23 cellular contexts compared by ENCODE assay signal in the genomic region with DNA sequence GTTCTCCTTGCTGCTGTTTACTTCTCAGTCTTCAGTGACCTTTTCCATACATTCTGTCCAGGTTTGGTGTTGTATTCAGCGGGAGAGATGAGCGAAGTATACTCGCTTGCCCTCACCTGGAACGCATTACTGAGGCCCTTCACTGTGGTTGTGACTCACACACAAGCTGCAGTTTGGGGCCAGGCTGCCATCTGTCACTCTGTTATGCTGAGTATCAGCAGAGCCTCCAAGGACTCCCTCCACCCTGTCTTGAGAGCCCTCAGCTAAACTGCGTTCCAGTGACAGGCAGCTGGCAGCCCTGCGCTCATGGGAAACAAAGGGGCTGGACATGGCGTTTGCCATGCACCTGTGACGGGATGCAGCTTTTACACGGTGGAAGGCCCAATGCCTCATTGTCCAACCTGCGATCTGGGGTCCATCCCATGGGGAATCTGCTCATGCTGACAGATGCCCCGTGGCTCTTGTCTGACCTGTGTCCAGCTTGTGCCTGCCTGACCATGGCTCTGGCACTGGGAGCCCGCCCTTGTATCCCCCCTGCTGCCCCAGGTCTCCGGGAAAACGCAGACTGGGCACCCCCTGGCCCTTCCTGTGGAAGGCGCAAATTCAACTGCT. TPM values are rescaled to one million over a fixed set of nuclear protein-coding genes. Genes with fewer than 3 reads are reported as not detected.
DNase-seq lines count a peak whose midpoint lies in the region; ATAC-seq and TF ChIP-seq lines count a peak whose summit lies in the region.
"Had no signal": no experiment of that assay in that cellular context is flagged by ENCODE, and none has a peak within 500 bp of the region (broad histone marks: within the 10 kb centered on the region; RNA-seq: fewer than 3 reads in every experiment).

No MANE protein-coding gene starts in this region.

- TF ChIP-seq POLR2A in breast epithelium (IDR thresholded peaks at IDR 0.05), result no peak

- intact Hi-C loops in mucosa of descending colon (cut with DNase I, micrococcal nuclease), result no loop called here
- intact Hi-C loops in breast epithelium (cut with DNase I; ENCODE audit: low total_unique reads), result no loop called here

- H3K9me3 ChIP-seq in GM23248 (ENCODE audit: low read depth), result no peaks in the 10 kb centered on the region
- H3K9me3 ChIP-seq in mucosa of descending colon, result no peaks in the 10 kb centered on the region
- no peaks in the 10 kb centered on the region for H3K9me3 ChIP-seq in breast epithelium
- H3K9me3 ChIP-seq: HAP-1, lower lobe of right lung, suprapubic skin had no signal

- H3K79me2 ChIP-seq in GM23248 (ENCODE audit: insufficient read depth), result no peaks in the 10 kb centered on the region

- peaks cover 2% of the 10 kb centered on the region; the same call in 1 of the 2 replicates for H3K4me1 ChIP-seq in GM23248 (ENCODE audit: insufficient read depth)
- H3K4me1 ChIP-seq in mucosa of descending colon (ENCODE audit: low read depth), result peaks cover under 1% of the 10 kb centered on the region
- H3K4me1 ChIP-seq in breast epithelium, result peaks cover 0 to 1% of the 10 kb centered on the region in 2 donors

- TF ChIP-seq CTCF in mucosa of descending colon (IDR thresholded peaks at IDR 0.05) (no peak), breast epithelium (IDR thresholded peaks at IDR 0.05) (no peak)

- H3K27me3 ChIP-seq in GM23248 (replicated peaks; ENCODE audit: insufficient read depth) (0 out of 2 replicates have a peak, but pooled peaks cover 6% of the 10 kb centered on the region), breast epithelium (no peaks in the 10 kb centered on the region)

- H3K36me3 ChIP-seq in GM23248 (ENCODE audit: low read depth) (no peaks in the 10 kb centered on the region), mucosa of descending colon (ENCODE audit: low read depth) (no peaks in the 10 kb centered on the region), breast epithelium (no peaks in the 10 kb centered on the region)
- H3K36me3 ChIP-seq: HAP-1, lower lobe of right lung, suprapubic skin had no signal

- no peak overlapping the region for H3K9ac ChIP-seq in GM23248

- no peak overlapping the region for H2AFZ ChIP-seq in GM23248

- H3K4me2 ChIP-seq in GM23248 (ENCODE audit: unreplicated experiment), result no peak overlapping the region

- H3F3A ChIP-seq in GM23248 (ENCODE audit: insufficient read depth), result 0 out of 2 replicates have a peak, but pooled peaks cover 1% of the 10 kb centered on the region

- in situ Hi-C loops in GM23248 (cut with MboI), result no loop called here

- H3K4me3 ChIP-seq in GM23248, result no peak overlapping the region
- no peak overlapping the region for H3K4me3 ChIP-seq in mucosa of descending colon
- no peak overlapping the region for H3K4me3 ChIP-seq in breast epithelium
- H3K4me3 ChIP-seq: HAP-1, lower lobe of right lung, suprapubic skin had no signal

- WGBS in GM23248 (ENCODE audit: low coverage in 1 of 2, low lambda C conversion rate in 2 of 2, missing lambda C conversion rate in 2 of 2), 2 experiments, result 17 to 20% methylated on average over 14 to 15 of the region's 15 CpGs

- DNase-seq in DMS53 (lab: John Stamatoyannopoulos, UW) (peak; percentile 47), DMS53 treated with DMSO at 0.1 percent for 48 hours (lab: John Stamatoyannopoulos, UW; ENCODE audit: unreplicated experiment) (no peak), GM23248 (peak; percentile 66), RPMI7951 (ENCODE audit: low read depth) (peak; percentile 86), mucosa of descending colon (no peak), breast epithelium (ENCODE audit: low spot score in 2 of 2) (no peak)
- DNase-seq: activated CD4-positive, CD25-positive, alpha-beta regulatory T cell treated with anti-CD3 and anti-CD28 coated beads, Interleukin-2, amount 50 U/mL, for 72 hours; endodermal cell; foreskin melanocyte; KBM-7; lower lobe of right lung; natural killer cell; NCI-H1105; NCI-H774; stimulated activated CD4-positive, alpha-beta T cell treated with anti-CD3 and anti-CD28 coated beads, Interleukin-1b, Interleukin-23, amount 100 ng/mL, for 48 hours had no signal

- H3K9me2 ChIP-seq in GM23248 (ENCODE audit: insufficient read depth), result no peaks in the 10 kb centered on the region

- H4K20me1 ChIP-seq in GM23248 (ENCODE audit: insufficient read depth), result no peaks in the 10 kb centered on the region

- ATAC-seq in mucosa of descending colon (peak; percentile 80), GM18907 (IDR thresholded peaks at IDR 0.05; ENCODE audit: unreplicated experiment) (no peak), HG03175 (IDR thresholded peaks at IDR 0.05; ENCODE audit: unreplicated experiment) (no peak)
- ATAC-seq: lower lobe of right lung, natural killer cell had no signal

- H3K27ac ChIP-seq in GM23248 (no peak overlapping the region), breast epithelium (no peak overlapping the region)
- H3K27ac ChIP-seq: 22Rv1, lower lobe of right lung, RWPE1, suprapubic skin had no signal

RNA-seq across cellular contexts. Expression of gene ZNF778, which starts 6.5 kb away (rescaled TPM):
- 3.6 and 16.6 TPM in 2 replicates for total RNA-seq in GM23248 (2014; rRNA removed; shearing (Covaris generic))
- 3.0 and 4.0 TPM in 2 replicates for polyA plus RNA-seq in GM23248 (2016; fragmentation: Nextera tagmentation; extraction: Ambion mirVana)
- 8.1 and 9.9 TPM in 2 replicates for total RNA-seq in RPMI7951 (2014; rRNA removed; shearing (Covaris generic))
- total RNA-seq in mucosa of descending colon (1 to 10 TPM; 4.7 to 8.8 (median 7.2) TPM), breast epithelium (10 to 100 TPM; 10.1 to 20.9 (median 12.5) TPM)

RNA-seq across cellular contexts. Expression of gene SLC22A31, which starts 10.7 kb away (rescaled TPM):
- not detected in 2 replicates for total RNA-seq in GM23248 (2014; rRNA removed; shearing (Covaris generic))
- polyA plus RNA-seq in GM23248 (2016; fragmentation: Nextera tagmentation; extraction: Ambion mirVana), result not detected in 2 replicates
- total RNA-seq in RPMI7951 (2014; rRNA removed; shearing (Covaris generic)), result 0.12 TPM in 1 of 2 replicates, not detected in the other
- total RNA-seq in mucosa of descending colon (1 to 10 TPM in 2 of 3 donors, under 1 TPM in 1; 0.35 to 1.8 (median 1.1) TPM), breast epithelium (not detected)
- total RNA-seq: CD8-positive, alpha-beta memory T cell had no signal
- polyA plus RNA-seq: CD8-positive, alpha-beta memory T cell had no signal

RNA-seq across cellular contexts. Expression of gene CDH15, which starts 39.5 kb away (rescaled TPM):
- total RNA-seq in GM23248 (2014; rRNA removed; shearing (Covaris generic)), result not detected in 2 replicates
- polyA plus RNA-seq in GM23248 (2016; fragmentation: Nextera tagmentation; extraction: Ambion mirVana), result 0.06 TPM in 2 replicates
- total RNA-seq in RPMI7951 (2014; rRNA removed; shearing (Covaris generic)), result 0.36 and 0.59 TPM in 2 replicates
- total RNA-seq in mucosa of descending colon (not detected), breast epithelium (not detected)
- total RNA-seq: CD8-positive, alpha-beta memory T cell; T-helper 2 cell treated with Interferon-gamma antibody and Interleukin-4, amounts not matched to agents 100 ng/mL and 5 ng/mL, for 36 hours had no signal
- polyA plus RNA-seq: CD8-positive, alpha-beta memory T cell had no signal

Comparison
In these comparisons a context has a peak if more than half of its experiments do, and no peak if none do; other contexts are left out.
1. DNase-seq: peak in DMS53 (single experiment), GM23248 (single experiment) and RPMI7951 (single experiment); none in DMS53 treated with DMSO at 0.1 percent for 48 hours (single experiment), mucosa of descending colon (0 of 3) and breast epithelium (0 of 2).